ENCODE assay signal across 20 cellular contexts in genomic region chr9:129646654-129647053, GRCh38. TPM values are rescaled to one million over a fixed set of nuclear protein-coding genes. Genes with fewer than 3 reads are reported as not detected.
A peak's percentile ranks its signal among the peaks of the same experiment; 100 is the strongest.
DNase-seq lines count a peak whose midpoint lies in the region; FAIRE-seq and TF ChIP-seq lines count a peak whose summit lies in the region.
"Had no signal": no experiment of that assay in that cellular context is flagged by ENCODE, and none has a peak within 500 bp of the region (broad histone marks: within the 10 kb centered on the region; RNA-seq: fewer than 3 reads in every experiment).

No MANE protein-coding gene starts in this region.

- peak overlapping the region; percentile 36 for H3K27ac Mint-ChIP-seq in activated naive CD4-positive, alpha-beta T cell treated with anti-CD3 and anti-CD28 coated beads, Interleukin-2, amount 50 U/mL, for 24 hours

- H3K23ac ChIP-seq in H1 (ENCODE audit: insufficient read length) = no peak overlapping the region

- peaks cover 0 to under 1% of the 10 kb centered on the region in 2 experiments; a peak in 1 of 4 replicates for H3K79me2 ChIP-seq in H1 (ENCODE audit: control insufficient read depth in 1 of 2, insufficient read depth in 2 of 2, low read length in 2 of 2)

- H4K8ac ChIP-seq in H1 (ENCODE audit: extremely low read depth, insufficient read depth, low read length) = no peak overlapping the region

- H3K79me1 ChIP-seq in H1 (ENCODE audit: low read depth, low read length) = no peaks in the 10 kb centered on the region

- no peak overlapping the region for H3K4me3 Mint-ChIP-seq in activated naive CD4-positive, alpha-beta T cell treated with anti-CD3 and anti-CD28 coated beads, Interleukin-2, amount 50 U/mL, for 24 hours

- H3K27me3 ChIP-seq in H1 (replicated peaks in 1 of 4; ENCODE audit: control insufficient read depth in 3 of 4, extremely low read depth in 1 of 4, insufficient read depth in 3 of 4, low read length in 3 of 4) (no peaks in the 10 kb centered on the region), dorsolateral prefrontal cortex (no peaks in the 10 kb centered on the region)
- H3K27me3 ChIP-seq: BE2C had no signal

- H3K14ac ChIP-seq in H1 (ENCODE audit: insufficient read length) = no peak overlapping the region

- no peak overlapping the region for H3K56ac ChIP-seq in H1 (replicated peaks; ENCODE audit: insufficient read length, low read depth, low read length)

- TF ChIP-seq CTCF in HEK293 (tag by site-specific recombination; IDR thresholded peaks at IDR 0.05) (no peak), H1 (IDR thresholded peaks at IDR 0.05; ENCODE audit: control extremely low read depth in 1 of 3, insufficient read depth in 1 of 3, low read depth in 1 of 3, low read length in 3 of 3) (no peak), dorsolateral prefrontal cortex (IDR thresholded peaks at IDR 0.05 in 54 of 56, conservative IDR thresholded peaks at IDR 0.05 in 2 of 56; ENCODE audit: low read depth in 1 of 56, partially characterized antibody in 56 of 56) (no peak), GM10248 (IDR thresholded peaks at IDR 0.05; ENCODE audit: control extremely low read depth, extremely low read depth, low read depth, missing control alignments) (no peak)

- no peak overlapping the region for H4K5ac ChIP-seq in H1 (ENCODE audit: insufficient read length, low read depth, low read length)

- H3K23me2 ChIP-seq in H1 (ENCODE audit: low read depth, low read length) = peaks cover 8% of the 10 kb centered on the region; the same call in 1 of the 2 replicates

- no peak overlapping the region for H2BK5ac ChIP-seq in H1 (ENCODE audit: low read depth, low read length)

- H2BK120ac ChIP-seq in H1 (replicated peaks; ENCODE audit: low read depth, low read length) = no peak overlapping the region

- no peak overlapping the region for H2BK20ac ChIP-seq in H1 (ENCODE audit: low read length)

- H3K9me3 ChIP-seq in HEK293 (ENCODE audit: control insufficient read depth, insufficient read depth, low read depth, low read length) (no peaks in the 10 kb centered on the region), H1 (ENCODE audit: insufficient read depth in 2 of 2, low read depth in 1 of 2, low read length in 1 of 2) (no peaks in the 10 kb centered on the region)
- H3K9me3 ChIP-seq: BE2C, Caco-2 had no signal

- WGBS in H1 (ENCODE audit: extremely low coverage in 1 of 2, insufficient coverage in 1 of 2, insufficient read length in 1 of 2, insufficient replicate concordance in 2 of 2, low coverage in 1 of 2, low lambda C conversion rate in 2 of 2, missing lambda C conversion rate in 1 of 2), 2 experiments = 96% methylated on average over 7 of the region's 7 CpGs; no CpG with 5 or more reads in 1 of the 2 experiments

- H3K27ac ChIP-seq in HEK293 (ENCODE audit: extremely low read depth, low read depth, low read length) (no peak overlapping the region), H1 (ENCODE audit: low read depth, low read length) (no peak overlapping the region), dorsolateral prefrontal cortex (no peak overlapping the region)
- H3K27ac ChIP-seq: GM23248 had no signal

- H3K4ac ChIP-seq in H1 (replicated peaks; ENCODE audit: insufficient read length, low read depth, low read length) = no peak overlapping the region

- no peaks in the 10 kb centered on the region for H3K4me1 ChIP-seq in HEK293 (ENCODE audit: control insufficient read depth, insufficient read depth, low read length)
- no peaks in the 10 kb centered on the region for H3K4me1 ChIP-seq in H1 (replicated peaks in 1 of 4; ENCODE audit: control insufficient read depth in 3 of 4, insufficient read depth in 4 of 4, low read length in 3 of 4)
- H3K4me1 ChIP-seq: Caco-2 had no signal

- TF ChIP-seq RAD21 in H1 (IDR thresholded peaks at IDR 0.05 in 1 of 2, conservative IDR thresholded peaks at IDR 0.05 in 1 of 2; ENCODE audit: low read depth in 2 of 2, low read length in 2 of 2) = no peak

- H3K4me2 ChIP-seq in H1 (ENCODE audit: insufficient read depth in 1 of 2, low read depth in 2 of 2, low read length in 2 of 2) = no peak overlapping the region

- CTCF ChIA-PET in HEK293 (lab: Yijun Ruan, JAX) (interaction anchor here (0.7 to 1.3 kb wide), 5 partner anchors 79 to 136 kb away, joined by 3 to 6 read pairs (median 4); no protein-coding TSS in a partner anchor), H1 (lab: Charles Lee; ENCODE audit: partially characterized antibody) (interaction anchor here (0.6 to 2.3 kb wide), 5 partner anchors 16 to 135 kb away, joined by 3 to 9 read pairs (median 3); no protein-coding TSS in a partner anchor), GM10248 (lab: Yijun Ruan, JAX) (interaction anchor here (0.8 kb wide), 1 partner anchor 9 kb away, joined by 3 read pairs; no protein-coding TSS in a partner anchor)

- no peak for TF ChIP-seq POLR2A in H1 (IDR thresholded peaks at IDR 0.05; ENCODE audit: control extremely low read depth in 1 of 2, low read depth in 2 of 2, low read length in 2 of 2)

- H4K20me1 ChIP-seq in H1 (replicated peaks in 1 of 2; ENCODE audit: control insufficient read depth in 1 of 2, insufficient read depth in 2 of 2, low read length in 2 of 2) = peaks cover 0 to 6% of the 10 kb centered on the region in 2 experiments

- H2BK15ac ChIP-seq in H1 (ENCODE audit: low read length) = no peak overlapping the region

- H3K36me3 ChIP-seq in HEK293 (ENCODE audit: control insufficient read depth in 2 of 2, insufficient read depth in 1 of 2, low read length in 2 of 2) = no peaks in the 10 kb centered on the region
- no peaks in the 10 kb centered on the region for H3K36me3 ChIP-seq in H1 (ENCODE audit: control insufficient read depth in 2 of 4, insufficient read depth in 4 of 4, low read length in 3 of 4)
- H3K36me3 ChIP-seq: BE2C had no signal

- POLR2A ChIA-PET in HEK293 (lab: Yijun Ruan, JAX) (interaction anchor here (0.6 kb wide), 1 partner anchor 21 kb away, joined by 3 read pairs; the partner anchor contains the start of gene NTMT1), H1 (lab: Charles Lee; ENCODE audit: partially characterized antibody) (interaction anchor here (1.0 kb wide), 1 partner anchor 10 kb away, joined by 3 read pairs; no protein-coding TSS in a partner anchor), GM10248 (lab: Yijun Ruan, JAX) (no interaction called here)

- no peak overlapping the region for H3K9ac ChIP-seq in H1 (replicated peaks in 1 of 4; ENCODE audit: extremely low read depth in 1 of 4, low read depth in 3 of 4, low read length in 3 of 4)
- H3K9ac ChIP-seq: GM23248 had no signal

- H3K18ac ChIP-seq in H1 (ENCODE audit: extremely low read depth, low read length) = no peak overlapping the region

- H3K36me3 Mint-ChIP-seq in activated naive CD4-positive, alpha-beta T cell treated with anti-CD3 and anti-CD28 coated beads, Interleukin-2, amount 50 U/mL, for 24 hours = no peaks in the 10 kb centered on the region
- H3K36me3 Mint-ChIP-seq: CD4-positive, CD25-positive, alpha-beta regulatory T cell had no signal

- H2AK5ac ChIP-seq in H1 (ENCODE audit: low read depth, low read length) = no peak overlapping the region

- no peak overlapping the region for H2BK12ac ChIP-seq in H1 (ENCODE audit: low read depth, low read length)

- H3K4me3 ChIP-seq in HEK293 (ENCODE audit: low read depth, low read length) = no peak overlapping the region
- H3K4me3 ChIP-seq in H1 (ENCODE audit: extremely low read depth in 1 of 4, insufficient read depth in 2 of 4, low read depth in 3 of 4, low read length in 4 of 4) = no peak overlapping the region
- no peak overlapping the region for H3K4me3 ChIP-seq in dorsolateral prefrontal cortex
- H3K4me3 ChIP-seq: GM23248 had no signal

- no peaks in the 10 kb centered on the region for H3K9me3 Mint-ChIP-seq in activated naive CD4-positive, alpha-beta T cell treated with anti-CD3 and anti-CD28 coated beads, Interleukin-2, amount 50 U/mL, for 24 hours
- H3K9me3 Mint-ChIP-seq: CD4-positive, CD25-positive, alpha-beta regulatory T cell had no signal

- no peak for DNase-seq in activated naive CD4-positive, alpha-beta T cell treated with Interleukin-2 at 50 U/mL for 16 hours
- DNase-seq in H1 (ENCODE audit: low read depth in 1 of 2, low spot score in 2 of 2) = no peak
- DNase-seq in dorsolateral prefrontal cortex = no peak
- DNase-seq in GM10248 (ENCODE audit: extremely low spot score) = no peak
- no peak for DNase-seq in activated gamma-delta T cell (lab: John Stamatoyannopoulos, UW)
- DNase-seq: ACHN; BE2C; C1 segment of cervical spinal cord; Caco-2; CD4-positive, CD25-positive, alpha-beta regulatory T cell; GM23248 had no signal

- intact Hi-C loops in dorsolateral prefrontal cortex (cut with DNase I) = loop anchor here in 1 of 2 donors (5.0 kb wide), 1 partner anchor 141 kb away; no protein-coding TSS in a partner anchor

- no peak for TF ChIP-seq EP300 in H1 (IDR thresholded peaks at IDR 0.05; ENCODE audit: borderline replicate concordance in 1 of 2, low read depth in 2 of 2, low read length in 2 of 2)

- H2AFZ ChIP-seq in H1 (ENCODE audit: low read length) = no peak overlapping the region
- H2AFZ ChIP-seq: GM23248 had no signal

- H3K27me3 Mint-ChIP-seq in activated naive CD4-positive, alpha-beta T cell treated with anti-CD3 and anti-CD28 coated beads, Interleukin-2, amount 50 U/mL, for 24 hours = no peaks in the 10 kb centered on the region

- FAIRE-seq in H1 (lab: Jason Lieb, UNC) = no peak
- FAIRE-seq: A204.1, D721Med, G401.6, GM12892, GM18507, H54, HepG2 had no signal

- no peaks in the 10 kb centered on the region for H3K4me1 Mint-ChIP-seq in activated naive CD4-positive, alpha-beta T cell treated with anti-CD3 and anti-CD28 coated beads, Interleukin-2, amount 50 U/mL, for 24 hours

- H4K91ac ChIP-seq in H1 (replicated peaks; ENCODE audit: insufficient read length, low read length) = no peak overlapping the region

RNA-seq across cellular contexts. Expression of gene ASB6, which starts 4.7 kb away (rescaled TPM):
- 17.3 TPM in 2 replicates for total RNA-seq in H1 (2021; fragmentation: NEBNext Ultra II Directional; extraction: Animal tissue kit (Norgen Biotek cat#: 25700))
- 14.0 and 19.7 TPM in 2 replicates for polyA plus RNA-seq in H1 (2011; rRNA removed)
- polyA plus RNA-seq in H1 (2011; cell fraction: cytosol; rRNA removed) = 16.1 TPM
- polyA plus RNA-seq in H1 (2011; cell fraction: nucleus; rRNA removed) = 28.1 TPM
- 9.6 to 16.5 TPM (median 14.9 TPM) in 4 replicates for polyA plus RNA-seq in H1 (2012, experiment 1 of 2)
- polyA plus RNA-seq in H1 (2012, experiment 2 of 2) = 14.4 TPM
- 12.1 TPM for polyA plus RNA-seq in H1 (2013, experiment 1 of 2)
- 12.0 TPM for polyA plus RNA-seq in H1 (2013, experiment 2 of 2)
- polyA minus RNA-seq in H1 (2011; rRNA and poly(A)+ RNA removed) = 8.4 and 11.0 TPM in 2 replicates
- polyA minus RNA-seq in H1 (2011; cell fraction: cytosol; rRNA and poly(A)+ RNA removed) = 7.3 TPM
- polyA minus RNA-seq in H1 (2011; cell fraction: nucleus; rRNA and poly(A)+ RNA removed) = 9.7 TPM
- 10 to 100 TPM; 20.5 to 43.2 (median 32.5) TPM for total RNA-seq in dorsolateral prefrontal cortex

RNA-seq across cellular contexts. Expression of gene PRRX2, which starts 18.8 kb away (rescaled TPM):
- total RNA-seq in H1 (2021; fragmentation: NEBNext Ultra II Directional; extraction: Animal tissue kit (Norgen Biotek cat#: 25700)) = 5.8 and 7.1 TPM in 2 replicates
- polyA plus RNA-seq in H1 (2011; rRNA removed) = 9.2 and 10.9 TPM in 2 replicates
- 6.7 TPM for polyA plus RNA-seq in H1 (2011; cell fraction: cytosol; rRNA removed)
- polyA plus RNA-seq in H1 (2011; cell fraction: nucleus; rRNA removed) = 5.3 TPM
- 1.6 to 5.6 TPM (median 4.0 TPM) in 4 replicates for polyA plus RNA-seq in H1 (2012, experiment 1 of 2)
- polyA plus RNA-seq in H1 (2012, experiment 2 of 2) = 5.6 TPM
- 7.2 TPM for polyA plus RNA-seq in H1 (2013, experiment 1 of 2)
- 7.7 TPM for polyA plus RNA-seq in H1 (2013, experiment 2 of 2)
- polyA minus RNA-seq in H1 (2011; rRNA and poly(A)+ RNA removed) = 0.46 and 0.57 TPM in 2 replicates
- polyA minus RNA-seq in H1 (2011; cell fraction: cytosol; rRNA and poly(A)+ RNA removed) = 2.1 TPM
- 1.3 TPM for polyA minus RNA-seq in H1 (2011; cell fraction: nucleus; rRNA and poly(A)+ RNA removed)
- 1 to 10 TPM in 4 of 120 experiments, under 1 TPM in 37, not detected in 79; 0.33 to 1.6 (median 0.47) TPM for total RNA-seq in dorsolateral prefrontal cortex
- total RNA-seq: Caco-2; CD4-positive, CD25-positive, alpha-beta regulatory T cell; HepG2 had no signal
- polyA plus RNA-seq: CD4-positive, CD25-positive, alpha-beta regulatory T cell had no signal

RNA-seq across cellular contexts. Expression of gene NTMT1, which starts 20.7 kb away (rescaled TPM):
- 66.1 and 70.2 TPM in 2 replicates for total RNA-seq in H1 (2021; fragmentation: NEBNext Ultra II Directional; extraction: Animal tissue kit (Norgen Biotek cat#: 25700))
- 66.8 and 72.0 TPM in 2 replicates for polyA plus RNA-seq in H1 (2011; rRNA removed)
- 74.2 TPM for polyA plus RNA-seq in H1 (2011; cell fraction: cytosol; rRNA removed)
- 49.9 TPM for polyA plus RNA-seq in H1 (2011; cell fraction: nucleus; rRNA removed)
- 50.4 to 65.9 TPM (median 63.1 TPM) in 4 replicates for polyA plus RNA-seq in H1 (2012, experiment 1 of 2)
- polyA plus RNA-seq in H1 (2012, experiment 2 of 2) = 54.6 TPM
- polyA plus RNA-seq in H1 (2013, experiment 1 of 2) = 37.6 TPM
- polyA plus RNA-seq in H1 (2013, experiment 2 of 2) = 37.1 TPM
- 27.6 and 39.4 TPM in 2 replicates for polyA minus RNA-seq in H1 (2011; rRNA and poly(A)+ RNA removed)
- polyA minus RNA-seq in H1 (2011; cell fraction: cytosol; rRNA and poly(A)+ RNA removed) = 13.7 TPM
- 22.0 TPM for polyA minus RNA-seq in H1 (2011; cell fraction: nucleus; rRNA and poly(A)+ RNA removed)
- total RNA-seq in dorsolateral prefrontal cortex = 10 to 100 TPM; 22.2 to 45.4 (median 32.9) TPM

RNA-seq across cellular contexts. Expression of gene C9orf50, which starts 25.8 kb away (rescaled TPM):
- total RNA-seq in H1 (2021; fragmentation: NEBNext Ultra II Directional; extraction: Animal tissue kit (Norgen Biotek cat#: 25700)) = not detected in 2 replicates
- polyA plus RNA-seq in H1 (2011; rRNA removed) = not detected in 2 replicates
- not detected for polyA plus RNA-seq in H1 (2011; cell fraction: cytosol; rRNA removed)
- 0.17 TPM for polyA plus RNA-seq in H1 (2011; cell fraction: nucleus; rRNA removed)
- polyA plus RNA-seq in H1 (2012, experiment 1 of 2) = not detected in 4 replicates
- polyA plus RNA-seq in H1 (2012, experiment 2 of 2) = not detected
- polyA plus RNA-seq in H1 (2013, experiment 1 of 2) = not detected
- not detected for polyA plus RNA-seq in H1 (2013, experiment 2 of 2)
- polyA minus RNA-seq in H1 (2011; rRNA and poly(A)+ RNA removed) = not detected in 2 replicates
- not detected for polyA minus RNA-seq in H1 (2011; cell fraction: cytosol; rRNA and poly(A)+ RNA removed)
- 0.40 TPM for polyA minus RNA-seq in H1 (2011; cell fraction: nucleus; rRNA and poly(A)+ RNA removed)
- total RNA-seq in dorsolateral prefrontal cortex = 1 to 10 TPM in 55 of 120 experiments, under 1 TPM in 47, not detected in 18; 0.18 to 3.1 (median 1.0) TPM
- total RNA-seq: Caco-2; CD4-positive, CD25-positive, alpha-beta regulatory T cell; HepG2 had no signal
- polyA plus RNA-seq: CD4-positive, CD25-positive, alpha-beta regulatory T cell; HepG2 had no signal
